In the genomic region with DNA sequence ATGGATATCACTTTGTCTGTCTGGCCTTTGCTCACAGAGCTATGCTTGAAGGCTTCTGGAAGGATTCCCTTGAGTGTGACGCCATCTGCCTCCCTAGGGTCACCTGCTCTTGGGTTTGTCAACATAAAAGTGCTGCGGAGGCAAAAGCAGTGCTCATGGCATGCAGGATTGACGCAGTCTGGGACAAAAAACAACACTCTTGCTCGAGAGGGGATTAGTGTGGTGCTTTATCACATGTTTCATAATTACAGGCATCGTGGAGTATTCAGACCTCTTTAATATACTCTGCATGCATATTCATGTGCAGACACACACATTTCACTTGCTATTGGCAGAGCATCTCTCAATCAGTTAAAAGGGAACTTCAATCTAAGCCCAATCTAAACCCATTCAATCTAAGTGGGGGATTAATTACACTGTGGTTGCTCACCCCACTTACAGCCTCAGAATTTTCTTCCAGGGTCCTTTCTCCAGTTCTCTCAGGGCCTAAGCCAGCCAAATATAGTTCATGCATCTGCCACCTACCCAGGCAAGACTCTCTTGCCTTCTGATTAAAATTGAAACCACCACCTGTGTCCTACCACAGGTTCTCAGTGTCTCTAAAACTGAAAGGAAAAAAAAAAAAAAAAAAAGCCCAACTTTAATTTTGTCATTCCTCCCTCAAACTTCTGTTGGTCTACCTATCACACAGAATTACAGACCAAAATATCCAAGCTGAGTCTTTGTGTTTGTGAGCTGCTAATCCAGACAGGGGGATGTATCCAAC, we compare ENCODE assay signal across 8 cellular contexts.
DNase-seq lines count a peak whose midpoint lies in the region; ATAC-seq, FAIRE-seq and TF ChIP-seq lines count a peak whose summit lies in the region.

No MANE protein-coding gene starts in this region.

- peak; percentile 12; the same call in 1 of the 2 replicates for TF ChIP-seq RAD21 in GM12878 (IDR thresholded peaks at IDR 0.05; ENCODE audit: insufficient read depth, low read depth, low read length)

- CTCF ChIA-PET in GM12878 (lab: Yijun Ruan, JAX) (interaction anchor here (0.7 to 5.4 kb wide), 16 partner anchors 9 to 722 kb away, joined by 3 to 44 read pairs (median 8); partner anchors contain the start of gene CDV3), HEK293T (lab: Yijun Ruan, JAX) (no interaction called here)

- H3K4me3 ChIP-seq in GM12878 = peak overlapping the region; percentile 40; the same call in 1 of the 2 replicates

- SMC1A ChIA-PET in GM12878 (lab: Charles Lee; ENCODE audit: uncharacterized antibody, unreplicated experiment) = interaction anchor here (0.6 to 20.9 kb wide), 21 partner anchors 9 to 176 kb away, joined by 3 to 380 read pairs (median 5); partner anchors contain the start of gene CDV3

- peaks cover 10% of the 10 kb centered on the region for H3K79me2 ChIP-seq in GM12878 (ENCODE audit: control insufficient read depth, insufficient read depth, low read length)

- POLR2A ChIA-PET in GM12878 (lab: Charles Lee) (interaction anchor here (0.6 to 5.9 kb wide), 14 partner anchors 9 to 1097 kb away, joined by 3 to 38 read pairs (median 4); partner anchors contain the start of gene CDV3), HEK293T (lab: Yijun Ruan, JAX) (no interaction called here)

- intact Hi-C loops in GM12878 (cut with micrococcal nuclease; ENCODE audit: unreplicated experiment) = loop anchor here (1.0 to 5.0 kb wide), 3 partner anchors 27 to 147 kb away; partner anchors contain the start of gene CDV3

- H3K9ac ChIP-seq in GM12878 (ENCODE audit: control insufficient read depth, insufficient read depth, low read length) = peak overlapping the region; percentile 49

- H3K4me3 Mint-ChIP-seq in type B pancreatic cell = no peak overlapping the region

- H3K9me3 Mint-ChIP-seq in type B pancreatic cell = no peaks in the 10 kb centered on the region

- H3K4me1 ChIP-seq in GM12878 (ENCODE audit: control insufficient read depth, insufficient read depth, low read length) = peaks cover 69% of the 10 kb centered on the region

- peaks cover 16% of the 10 kb centered on the region for H3K27me3 Mint-ChIP-seq in type B pancreatic cell

- ATAC-seq in GM19455 (IDR thresholded peaks at IDR 0.05; ENCODE audit: unreplicated experiment) (peak; percentile 73), HG03457 (IDR thresholded peaks at IDR 0.05; ENCODE audit: unreplicated experiment) (peak; percentile 78), GM12878 (peak; percentile 88)

- peak; percentile 13 for TF ChIP-seq CTCF in GM10266 (IDR thresholded peaks at IDR 0.05; ENCODE audit: control insufficient read depth, insufficient read depth, low read depth, missing control alignments)
- TF ChIP-seq CTCF in GM12878 (IDR thresholded peaks at IDR 0.05 in 2 of 3, conservative IDR thresholded peaks at IDR 0.05 in 1 of 3; ENCODE audit: control insufficient read depth in 2 of 3, extremely low read depth in 1 of 3, insufficient read depth in 1 of 3, low read depth in 3 of 3, low read length in 3 of 3) = peak in 1 of 3 experiments; percentile 10; a peak in 1 of 6 replicates
- TF ChIP-seq CTCF in type B pancreatic cell (conservative IDR thresholded peaks at IDR 0.05) = no peak

- no TSS peak for BruUV-seq in GM12878 (replicated peaks; lab: Mats Ljungman, UMichigan)

- peak; percentile 81 for DNase-seq in GM10266 (ENCODE audit: extremely low spot score)
- DNase-seq in GM12878 (ENCODE audit: low read depth, low spot score) = peak; percentile 89
- DNase-seq in type B pancreatic cell (ENCODE audit: extremely low spot score, unreplicated experiment) = no peak
- no peak for DNase-seq in KG1 (lab: John Stamatoyannopoulos, UW)
- DNase-seq in MV-4-11 (lab: John Stamatoyannopoulos, UW) = no peak
- DNase-seq in HEK293T (ENCODE audit: extremely low spot score) = no peak

- peak overlapping the region; percentile 97 for H3K27ac ChIP-seq in GM12878 (ENCODE audit: control insufficient read depth, insufficient read depth)

- in situ Hi-C loops in GM12878 (cut with MboI) = no loop called here

- 22% methylated on average over 5 of the region's 5 CpGs for WGBS in GM12878 (ENCODE audit: insufficient coverage, insufficient replicate concordance, low lambda C conversion rate, missing lambda C conversion rate)

- no peaks in the 10 kb centered on the region; a peak in 1 of 4 replicates for H3K36me3 ChIP-seq in GM12878 (ENCODE audit: control insufficient read depth in 2 of 2, insufficient read depth in 2 of 2, low read length in 1 of 2)

- peak; percentile 80 to 94 for TF ChIP-seq EP300 in GM12878 (IDR thresholded peaks at IDR 0.05; ENCODE audit: borderline replicate concordance in 1 of 2, control insufficient read depth in 1 of 2, low read depth in 2 of 2, low read length in 2 of 2)

- no peak overlapping the region; the same call in 1 of the 2 replicates for H2AFZ ChIP-seq in GM12878 (ENCODE audit: control insufficient read depth, low read depth, low read length)

- no peak for FAIRE-seq in GM12878 (lab: Jason Lieb, UNC)

- H3K27me3 ChIP-seq in GM12878 (replicated peaks in 1 of 2; ENCODE audit: control insufficient read depth in 2 of 2, insufficient read depth in 2 of 2, low read length in 1 of 2) = no peaks in the 10 kb centered on the region

- peak overlapping the region; percentile 24 for H3K27ac Mint-ChIP-seq in type B pancreatic cell

- RAD21 ChIA-PET in GM12878 (lab: Charles Lee; ENCODE audit: unreplicated experiment) = interaction anchor here (0.6 to 2.1 kb wide), 15 partner anchors 9 to 103 kb away, joined by 3 to 20 read pairs (median 5); partner anchors contain the start of gene CDV3

- no peaks in the 10 kb centered on the region for H4K20me1 ChIP-seq in GM12878 (ENCODE audit: control insufficient read depth, insufficient read depth)

- peaks cover 46% of the 10 kb centered on the region for H3K4me1 Mint-ChIP-seq in type B pancreatic cell (ENCODE audit: unreplicated experiment)

- no peaks in the 10 kb centered on the region for H3K9me3 ChIP-seq in GM12878 (replicated peaks; ENCODE audit: control insufficient read depth, insufficient read depth, low read length)

- H3K36me3 Mint-ChIP-seq in type B pancreatic cell = no peaks in the 10 kb centered on the region

- H3K4me2 ChIP-seq in GM12878 (ENCODE audit: control insufficient read depth, insufficient read depth) = peak overlapping the region; percentile 84

- no peak for TF ChIP-seq POLR2A in GM12878 (IDR thresholded peaks at IDR 0.05; ENCODE audit: low read depth, low read length)

TF ChIP-seq in GM12878, 131 proteins besides CTCF, POLR2A, EP300 and RAD21 (continues in another document):
- peak; percentile 76; the same call in 1 of the 2 replicates for TF ChIP-seq ZNF687 (IDR thresholded peaks at IDR 0.05)

TF ChIP-seq in HEK293T, 16 proteins besides CTCF, POLR2A, EP300 and RAD21:
- TF ChIP-seq CTBP1 (IDR thresholded peaks at IDR 0.05; ENCODE audit: borderline replicate concordance) (no peak), L3MBTL2 (conservative IDR thresholded peaks at IDR 0.05) (no peak), SP1 (IDR thresholded peaks at IDR 0.05) (no peak), ARNT (IDR thresholded peaks at IDR 0.05) (no peak), SUZ12 (IDR thresholded peaks at IDR 0.05) (no peak), BHLHE40 (IDR thresholded peaks at IDR 0.05; ENCODE audit: borderline replicate concordance) (no peak), LEF1 (IDR thresholded peaks at IDR 0.05; ENCODE audit: borderline replicate concordance) (no peak), FOXA1 (IDR thresholded peaks at IDR 0.05) (no peak), FOXK2 (IDR thresholded peaks at IDR 0.05) (no peak), FOXM1 (IDR thresholded peaks at IDR 0.05; ENCODE audit: borderline replicate concordance) (no peak), HDGF (IDR thresholded peaks at IDR 0.05; ENCODE audit: borderline replicate concordance) (no peak), NFRKB (IDR thresholded peaks at IDR 0.05) (no peak), ELF4 (IDR thresholded peaks at IDR 0.05) (no peak)
- TF ChIP-seq, protein P1, sequence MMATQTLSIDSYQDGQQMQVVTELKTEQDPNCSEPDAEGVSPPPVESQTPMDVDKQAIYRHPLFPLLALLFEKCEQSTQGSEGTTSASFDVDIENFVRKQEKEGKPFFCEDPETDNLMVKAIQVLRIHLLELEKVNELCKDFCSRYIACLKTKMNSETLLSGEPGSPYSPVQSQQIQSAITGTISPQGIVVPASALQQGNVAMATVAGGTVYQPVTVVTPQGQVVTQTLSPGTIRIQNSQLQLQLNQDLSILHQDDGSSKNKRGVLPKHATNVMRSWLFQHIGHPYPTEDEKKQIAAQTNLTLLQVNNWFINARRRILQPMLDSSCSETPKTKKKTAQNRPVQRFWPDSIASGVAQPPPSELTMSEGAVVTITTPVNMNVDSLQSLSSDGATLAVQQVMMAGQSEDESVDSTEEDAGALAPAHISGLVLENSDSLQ (IDR thresholded peaks at IDR 0.05) = no peak

Comparison
In these comparisons a context has a peak if more than half of its experiments do, and no peak if none do; other contexts are left out.
1. DNase-seq: peak in GM10266 (single experiment) and GM12878 (single experiment); none in type B pancreatic cell (single experiment), KG1 (single experiment), MV-4-11 (single experiment) and HEK293T (single experiment).
2. Peak in every context shown above with its lines, with median percentiles within 50 percentile points of each other: ATAC-seq.